25 cellular contexts compared by ENCODE assay signal in the genomic region with DNA sequence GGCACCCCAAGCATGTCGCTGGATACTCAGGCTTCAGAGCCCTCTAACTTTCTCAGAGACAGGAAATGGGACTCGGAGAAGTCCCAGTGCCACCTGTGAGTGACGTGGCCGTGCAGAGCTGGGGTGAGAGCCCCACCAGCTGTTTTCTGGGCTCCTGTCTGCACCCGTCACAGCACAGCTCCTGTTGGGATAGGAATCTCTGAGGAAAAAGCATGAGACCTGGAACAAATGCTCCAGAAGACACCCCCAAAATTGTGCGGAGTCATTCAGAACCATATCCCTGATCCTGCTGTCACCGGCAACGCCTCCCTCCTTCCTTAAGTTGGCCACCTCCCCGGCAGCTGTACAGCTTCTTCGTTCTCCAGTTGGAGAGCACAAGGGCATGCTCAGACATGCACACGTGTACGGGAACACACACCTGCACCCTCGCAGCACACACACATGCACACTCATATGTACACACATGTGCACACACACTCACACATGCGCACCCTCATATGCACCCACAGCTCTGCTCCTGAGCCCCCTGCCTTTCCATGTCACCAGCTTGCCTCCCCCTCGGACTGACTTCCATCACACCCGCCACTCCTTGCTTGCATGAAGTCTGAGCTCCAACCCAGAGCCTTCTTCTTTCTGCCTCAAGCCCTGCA.
"Had no signal": no experiment of that assay in that cellular context is flagged by ENCODE, and none has a peak within 500 bp of the region (broad histone marks: within the 10 kb centered on the region; RNA-seq: fewer than 3 reads in every experiment).

No MANE protein-coding gene starts in this region.

- H3K4me3 ChIP-seq: colonic mucosa, heart left ventricle, psoas muscle, sigmoid colon, skin epidermis, stomach, thoracic aorta, uterus had no signal

- H3K27ac Mint-ChIP-seq: endodermal cell, mesothelial cell of epicardium, natural killer cell had no signal

- H3K9me3 Mint-ChIP-seq: mesothelial cell of epicardium, natural killer cell, neural crest cell had no signal

- FAIRE-seq: endothelial cell of umbilical vein had no signal

- H3K4me1 Mint-ChIP-seq: endodermal cell, mesothelial cell of epicardium, natural killer cell, neural crest cell had no signal

- H3K4me3 Mint-ChIP-seq: endodermal cell, mesothelial cell of epicardium, natural killer cell, neural crest cell had no signal

- DNase-seq: colonic mucosa; effector CD4-positive, alpha-beta T cell; endodermal cell; erythroblast; foreskin melanocyte; heart left ventricle; hippocampal formation; left colon; mammary epithelial cell; natural killer cell; occipital lobe; psoas muscle; retina; sigmoid colon; stimulated activated CD4-positive, alpha-beta T cell treated with anti-CD3 and anti-CD28 coated beads, Interleukin-12 subunit alpha, Interleukin-12 subunit beta, amount 100 ng/mL, for 4 hours; stimulated activated naive CD4-positive, alpha-beta T cell; stomach; substantia nigra; trophoblast cell; uterus had no signal

- H3K36me3 ChIP-seq: colonic mucosa, heart left ventricle, sigmoid colon, stomach, thoracic aorta, uterus had no signal

- H3K36me3 Mint-ChIP-seq: mesothelial cell of epicardium, natural killer cell had no signal

- H3K27ac ChIP-seq: colonic mucosa, heart left ventricle, psoas muscle, sigmoid colon, skin epidermis, stomach, thoracic aorta, uterus had no signal

- H3K27me3 ChIP-seq: colonic mucosa, uterus had no signal

- H3K4me1 ChIP-seq: colonic mucosa, heart left ventricle, psoas muscle, sigmoid colon, stomach, uterus had no signal

- H3K9me3 ChIP-seq: colonic mucosa, heart left ventricle, psoas muscle, sigmoid colon, stomach, thoracic aorta, uterus had no signal
